Comparison of ENCODE assay signal across 6 cellular contexts in genomic region chr4:114549638-114550037, GRCh38. TPM values are rescaled to one million over a fixed set of nuclear protein-coding genes. Genes with fewer than 3 reads are reported as not detected.
"Had no signal": no experiment of that assay in that cellular context is flagged by ENCODE, and none has a peak within 500 bp of the region (broad histone marks: within the 10 kb centered on the region; RNA-seq: fewer than 3 reads in every experiment).

No MANE protein-coding gene starts in this region.

- H2AFZ ChIP-seq: GM23248 had no signal

- H3K36me3 ChIP-seq: HAP-1 had no signal

- H3K9ac ChIP-seq: GM23248 had no signal

- H3K4me1 ChIP-seq: HAP-1 had no signal

- H3K9me3 ChIP-seq: HAP-1 had no signal

- H3K4me3 ChIP-seq: GM23248, HAP-1, K562 had no signal

- DNase-seq: GM23248, GOT3, H7, IMR-90 had no signal

- H3K27ac ChIP-seq: GM23248 had no signal

RNA-seq across cellular contexts. Expression of gene UGT8, which starts 49.0 kb away (rescaled TPM):
- total RNA-seq: GM23248, IMR-90 had no signal
- polyA plus RNA-seq: GM23248, IMR-90 had no signal
